Comparison of ENCODE assay signal across 13 cellular contexts in genomic region chr20:36319356-36320260, GRCh38.
"Had no signal": no experiment of that assay in that cellular context is flagged by ENCODE, and none has a peak within 500 bp of the region (broad histone marks: within the 10 kb centered on the region; RNA-seq: fewer than 3 reads in every experiment).

No MANE protein-coding gene starts in this region.

- DNase-seq: activated CD4-positive, alpha-beta T cell treated with anti-CD3 and anti-CD28 coated beads, Interleukin-2, amount 50 U/mL, for 4 hours; activated gamma-delta T cell treated with Interleukin-2 at 50 U/mL for 16 hours; foreskin keratinocyte; hypothalamus; left ventricle myocardium inferior; small intestine; stimulated activated CD4-positive, alpha-beta T cell treated with anti-CD3 and anti-CD28 coated beads, Interleukin-4, amount 100 ng/mL, for 24 hours had no signal

- H3K36me3 Mint-ChIP-seq: activated naive CD4-positive, alpha-beta T cell treated with anti-CD3 and anti-CD28 coated beads, Interleukin-2, amount 50 U/mL, for 72 hours; stimulated activated effector memory CD8-positive, alpha-beta T cell treated with anti-CD3 and anti-CD28 coated beads, Interleukin-12 subunit alpha, Interleukin-12 subunit beta, amount 100 ng/mL, for 72 hours had no signal

- H3K4me1 ChIP-seq: foreskin keratinocyte, left ventricle myocardium inferior, prostate gland, right atrium auricular region had no signal

- H3K27ac ChIP-seq: cardiac muscle cell, foreskin keratinocyte, left ventricle myocardium inferior, prostate gland, right atrium auricular region had no signal

- H3K36me3 ChIP-seq: cardiac muscle cell, left ventricle myocardium inferior, prostate gland, right atrium auricular region had no signal

- H3K9me3 Mint-ChIP-seq: activated naive CD4-positive, alpha-beta T cell treated with anti-CD3 and anti-CD28 coated beads, Interleukin-2, amount 50 U/mL, for 72 hours; stimulated activated effector memory CD8-positive, alpha-beta T cell treated with anti-CD3 and anti-CD28 coated beads, Interleukin-12 subunit alpha, Interleukin-12 subunit beta, amount 100 ng/mL, for 72 hours had no signal

- H3K4me3 ChIP-seq: cardiac muscle cell, dorsolateral prefrontal cortex, left ventricle myocardium inferior, prostate gland, right atrium auricular region had no signal

- H3K9me3 ChIP-seq: prostate gland had no signal

- ATAC-seq: activated naive CD4-positive, alpha-beta T cell treated with anti-CD3 and anti-CD28 coated beads, Interleukin-2, amount 50 U/mL, for 72 hours; foreskin keratinocyte; stimulated activated effector memory CD8-positive, alpha-beta T cell treated with anti-CD3 and anti-CD28 coated beads, Interleukin-12 subunit alpha, Interleukin-12 subunit beta, amount 100 ng/mL, for 72 hours had no signal

- H3K4me3 Mint-ChIP-seq: stimulated activated effector memory CD8-positive, alpha-beta T cell treated with anti-CD3 and anti-CD28 coated beads, Interleukin-12 subunit alpha, Interleukin-12 subunit beta, amount 100 ng/mL, for 72 hours had no signal

- H3K27ac Mint-ChIP-seq: activated naive CD4-positive, alpha-beta T cell treated with anti-CD3 and anti-CD28 coated beads, Interleukin-2, amount 50 U/mL, for 72 hours; stimulated activated effector memory CD8-positive, alpha-beta T cell treated with anti-CD3 and anti-CD28 coated beads, Interleukin-12 subunit alpha, Interleukin-12 subunit beta, amount 100 ng/mL, for 72 hours had no signal

- H3K4me1 Mint-ChIP-seq: stimulated activated effector memory CD8-positive, alpha-beta T cell treated with anti-CD3 and anti-CD28 coated beads, Interleukin-12 subunit alpha, Interleukin-12 subunit beta, amount 100 ng/mL, for 72 hours had no signal

- H3K27me3 ChIP-seq: cardiac muscle cell, dorsolateral prefrontal cortex, right atrium auricular region had no signal
